8 cellular contexts compared by ENCODE assay signal in genomic region chr21:39788383-39788782, GRCh38. TPM values are rescaled to one million over a fixed set of nuclear protein-coding genes. Genes with fewer than 3 reads are reported as not detected.
A peak's percentile ranks its signal among the peaks of the same experiment; 100 is the strongest.
DNase-seq lines count a peak whose midpoint lies in the region; ATAC-seq lines count a peak whose summit lies in the region.

No MANE protein-coding gene starts in this region.

- intact Hi-C loops in left ventricle myocardium superior (cut with micrococcal nuclease): no loop called here

- no peaks in the 10 kb centered on the region for H3K36me3 ChIP-seq in adipocyte (ENCODE audit: control insufficient read depth, insufficient read depth, low read length, severe bottlenecking)

- H3K9me3 ChIP-seq in adipocyte (ENCODE audit: control insufficient read depth, low read length): no peaks in the 10 kb centered on the region

- peak; percentile 83 for DNase-seq in DMS 273 treated with DMSO at 0.1 percent for 48 hours (lab: John Stamatoyannopoulos, UW)
- peak; percentile 38 to 62 for DNase-seq in NCI-H1930 (lab: John Stamatoyannopoulos, UW)
- peak; percentile 92 for DNase-seq in adipocyte (ENCODE audit: low read depth)
- DNase-seq in left ventricle myocardium superior: peak; percentile 85
- DNase-seq in putamen (ENCODE audit: low spot score): peak; percentile 53
- DNase-seq in UCSD-AML1 (lab: John Stamatoyannopoulos, UW; ENCODE audit: unreplicated experiment): no peak

- H3K9me3 Mint-ChIP-seq in stimulated activated memory B cell treated with anti-CD40 and anti-IgM and Interleukin-4, amounts not matched to agents 10 μg/mL and 1 μg/mL and 100 μg/mL, for 72 hours: peaks cover 2% of the 10 kb centered on the region

- H3K9ac ChIP-seq in adipocyte (ENCODE audit: low read length): peak overlapping the region; percentile 27

- H3K27ac Mint-ChIP-seq in stimulated activated memory B cell treated with anti-CD40 and anti-IgM and Interleukin-4, amounts not matched to agents 10 μg/mL and 1 μg/mL and 100 μg/mL, for 72 hours: no peak overlapping the region

- no peaks in the 10 kb centered on the region for H3K27me3 ChIP-seq in adipocyte (replicated peaks; ENCODE audit: control insufficient read depth, insufficient read depth, low read length)

- ATAC-seq in left ventricle myocardium superior (peak; percentile 99), GM21423 (IDR thresholded peaks at IDR 0.05; ENCODE audit: unreplicated experiment) (no peak)
- no peak for ATAC-seq in stimulated activated memory B cell treated with anti-CD40 and anti-IgM and Interleukin-4, amounts not matched to agents 10 μg/mL and 1 μg/mL and 100 μg/mL, for 72 hours

- peak overlapping the region; percentile 59 for H3K4me3 ChIP-seq in adipocyte (ENCODE audit: low read length)

- H3K4me1 Mint-ChIP-seq in stimulated activated memory B cell treated with anti-CD40 and anti-IgM and Interleukin-4, amounts not matched to agents 10 μg/mL and 1 μg/mL and 100 μg/mL, for 72 hours: no peaks in the 10 kb centered on the region

- H3K4me3 Mint-ChIP-seq in stimulated activated memory B cell treated with anti-CD40 and anti-IgM and Interleukin-4, amounts not matched to agents 10 μg/mL and 1 μg/mL and 100 μg/mL, for 72 hours: no peak overlapping the region

- H3K36me3 Mint-ChIP-seq in stimulated activated memory B cell treated with anti-CD40 and anti-IgM and Interleukin-4, amounts not matched to agents 10 μg/mL and 1 μg/mL and 100 μg/mL, for 72 hours: no peaks in the 10 kb centered on the region

- peaks cover 4% of the 10 kb centered on the region for H3K4me1 ChIP-seq in adipocyte (ENCODE audit: control insufficient read depth, insufficient read depth, low read length)

- H3K27me3 Mint-ChIP-seq in stimulated activated memory B cell treated with anti-CD40 and anti-IgM and Interleukin-4, amounts not matched to agents 10 μg/mL and 1 μg/mL and 100 μg/mL, for 72 hours: no peaks in the 10 kb centered on the region

RNA-seq across cellular contexts. Expression of gene IGSF5, which starts 43.4 kb away (rescaled TPM):
- 4.1 TPM for total RNA-seq in left ventricle myocardium superior
